In the genomic region with DNA sequence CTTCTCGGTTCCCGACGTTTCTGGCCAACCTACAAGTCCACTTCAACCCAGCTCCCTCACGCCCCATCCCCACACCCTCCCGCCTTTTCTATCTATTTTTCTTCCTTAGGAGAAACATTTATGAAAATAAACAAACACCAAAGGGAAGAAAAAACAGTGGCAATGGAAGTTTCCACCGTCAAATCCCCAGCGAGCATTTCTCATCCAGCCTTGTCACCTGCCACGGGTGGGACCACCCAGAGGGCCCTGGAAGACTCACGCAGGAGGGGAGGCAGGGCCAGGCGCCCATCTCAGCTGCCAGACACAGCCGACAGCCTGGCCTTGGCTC, we compare ENCODE assay signal across 23 cellular contexts.
"Had no signal": no experiment of that assay in that cellular context is flagged by ENCODE, and none has a peak within 500 bp of the region (broad histone marks: within the 10 kb centered on the region; RNA-seq: fewer than 3 reads in every experiment).

No MANE protein-coding gene starts in this region.

- H3K27me3 ChIP-seq: SJSA1 had no signal

- DNase-seq: Kasumi-1, MM.1S, NCI-H1105 treated with DMSO at 0.1 percent for 48 hours, NCI-H1417 treated with DMSO at 0.1 percent for 48 hours, NCI-H1694 treated with DMSO at 0.1 percent for 48 hours, NCI-H1930, NCI-H2081 treated with DMSO at 0.1 percent for 48 hours, NCI-H2171, NCI-H226, NCI-H446, NCI-H510A, NCI-H524 treated with DMSO at 0.1 percent for 48 hours, NCI-H774, Right ventricle myocardium superior, RPMI8226, SIG-M5 had no signal

- H3K36me3 ChIP-seq: SJSA1 had no signal

- H3K4me2 ChIP-seq: KMS-11 had no signal

- H3K27ac ChIP-seq: HL-60, KMS-11, SJSA1, SK-N-MC had no signal

- H3K4me3 ChIP-seq: K562, SJSA1, SK-N-MC had no signal

- H3K4me1 ChIP-seq: SJSA1 had no signal

- H3K9ac ChIP-seq: KMS-11 had no signal

- FAIRE-seq: HTR-8/SVneo, K562, RCC 7860 had no signal
